In genomic region chr6:86205980-86206379, GRCh38 we compare ENCODE assay signal across 31 cellular contexts.
A peak's percentile ranks its signal among the peaks of the same experiment; 100 is the strongest.
DNase-seq lines count a peak whose midpoint lies in the region; ATAC-seq, FAIRE-seq and TF ChIP-seq lines count a peak whose summit lies in the region.
"Had no signal": no experiment of that assay in that cellular context is flagged by ENCODE, and none has a peak within 500 bp of the region (broad histone marks: within the 10 kb centered on the region; RNA-seq: fewer than 3 reads in every experiment).

No MANE protein-coding gene starts in this region.

- no peak overlapping the region for H3K9ac ChIP-seq in kidney (ENCODE audit: low read length in 2 of 2)
- H3K9ac ChIP-seq: BLaER1; BLaER1 treated with 17β-estradiol and CSF1 and Interleukin-3, amounts not matched to agents 10 nM and 100 nM had no signal

- TF ChIP-seq CTCF in kidney (IDR thresholded peaks at IDR 0.05; ENCODE audit: borderline replicate concordance, extremely low read depth, insufficient read depth): no peak

- DNase-seq in Jurkat, Clone E6-1 (ENCODE audit: low read depth, low spot score): peak; percentile 12
- DNase-seq in kidney: peak; percentile 32
- DNase-seq: 8988T; ACHN; AML-193; BE2C; C1 segment of cervical spinal cord; Caco-2; Calu3; CD4-positive, alpha-beta memory T cell; CD4-positive, alpha-beta T cell; CD4-positive, CD25-positive, alpha-beta regulatory T cell; CD8-positive, alpha-beta memory T cell; CD8-positive, alpha-beta T cell; COR-L47; DMS 273 treated with DMSO at 0.1 percent for 48 hours; DMS153; DMS53; DMS79; DMS79 treated with DMSO at 0.1 percent for 48 hours; DND-41; EL had no signal

- ATAC-seq in GM19351 (IDR thresholded peaks at IDR 0.05; ENCODE audit: unreplicated experiment) (no peak), GM21526 (IDR thresholded peaks at IDR 0.05; ENCODE audit: low FRiP score, unreplicated experiment) (no peak)
- ATAC-seq: A549; CD8-positive, alpha-beta T cell had no signal

- peaks cover 0 to 2% of the 10 kb centered on the region in 2 donors for H3K9me3 ChIP-seq in kidney (ENCODE audit: control insufficient read depth in 1 of 2, low read length in 2 of 2)
- H3K9me3 ChIP-seq: A549, BE2C, BLaER1, Caco-2 had no signal

- FAIRE-seq in kidney (lab: Jason Lieb, UNC): no peak
- FAIRE-seq: A204.1, A549, D721Med had no signal

- no peaks in the 10 kb centered on the region for H3K4me1 ChIP-seq in kidney (ENCODE audit: control insufficient read depth in 1 of 2, insufficient read depth in 1 of 2, low read depth in 1 of 2, low read length in 2 of 2)
- H3K4me1 ChIP-seq: A549; BE2C; BLaER1; BLaER1 treated with 17β-estradiol and CSF1 and Interleukin-3, amounts not matched to agents 10 nM and 100 nM; Caco-2 had no signal

- H3K27ac ChIP-seq in kidney (ENCODE audit: low read depth in 2 of 2, low read length in 2 of 2): no peak overlapping the region
- H3K27ac ChIP-seq: 22Rv1; A549; BLaER1; BLaER1 treated with 17β-estradiol and CSF1 and Interleukin-3, amounts not matched to agents 10 nM and 100 nM; C4-2B had no signal

- intact Hi-C loops in kidney (cut with DNase I): no loop called here

- H3K36me3 ChIP-seq in kidney (ENCODE audit: control insufficient read depth in 1 of 2, insufficient read depth in 2 of 2, low read length in 2 of 2): no peaks in the 10 kb centered on the region
- H3K36me3 ChIP-seq: BE2C; BLaER1; BLaER1 treated with 17β-estradiol and CSF1 and Interleukin-3, amounts not matched to agents 10 nM and 100 nM had no signal

- H3K4me3 ChIP-seq in Jurkat, Clone E6-1 (ENCODE audit: low read length): no peak overlapping the region
- H3K4me3 ChIP-seq in kidney (ENCODE audit: low read length in 2 of 2): no peak overlapping the region
- H3K4me3 ChIP-seq: A549; BLaER1; BLaER1 treated with 17β-estradiol and CSF1 and Interleukin-3, amounts not matched to agents 10 nM and 100 nM had no signal
